In genomic region chr12:55925870-55926737, GRCh38 we compare ENCODE assay signal across 8 cellular contexts. TPM values are rescaled to one million over a fixed set of nuclear protein-coding genes. Genes with fewer than 3 reads are reported as not detected.
A peak's percentile ranks its signal among the peaks of the same experiment; 100 is the strongest.
DNase-seq lines count a peak whose midpoint lies in the region; ATAC-seq, FAIRE-seq and TF ChIP-seq lines count a peak whose summit lies in the region.

No MANE protein-coding gene starts in this region.

- H2BK120ac ChIP-seq in IMR-90 (ENCODE audit: low read depth, low read length) = peak overlapping the region; percentile 41

- peak overlapping the region; percentile 66 for H2BK5ac ChIP-seq in IMR-90 (ENCODE audit: low read depth, low read length, poor library complexity, severe bottlenecking)

- POLR2A ChIA-PET in IMR-90 (lab: Charles Lee; ENCODE audit: unreplicated experiment) = interaction anchor here (2.2 kb wide), 1 partner anchor 108 kb away, joined by 6 read pairs; the partner anchor contains the start of genes ORMDL2 and SARNP

- H3K9ac ChIP-seq in IMR-90 (ENCODE audit: low read depth, low read length) = peak overlapping the region; percentile 82

- H3K4me2 ChIP-seq in DOHH2 (ENCODE audit: low read length) (peak overlapping the region; percentile 93), IMR-90 (ENCODE audit: low read depth, low read length) (peak overlapping the region; percentile 98)

- CTCF ChIA-PET in IMR-90 (lab: Yijun Ruan, JAX) = interaction anchor here (0.6 to 1.4 kb wide), 6 partner anchors 11 to 188 kb away, joined by 3 to 5 read pairs (median 3); no protein-coding TSS in a partner anchor

- TF ChIP-seq CTCF in DOHH2 (IDR thresholded peaks at IDR 0.05; ENCODE audit: low read depth, low read length, poor library complexity, severe bottlenecking) (no peak), IMR-90 (conservative IDR thresholded peaks at IDR 0.05; ENCODE audit: low read depth, low read length) (no peak), brain microvascular endothelial cell (IDR thresholded peaks at IDR 0.05; ENCODE audit: low read depth, low read length, missing control alignments) (no peak)

- H2AFZ ChIP-seq in IMR-90 (replicated peaks; ENCODE audit: low read length, poor library complexity) = peak overlapping the region; percentile 94

- no peak overlapping the region for H2BK20ac ChIP-seq in IMR-90 (ENCODE audit: low read depth, low read length)

- peak overlapping the region; percentile 94 for H3K56ac ChIP-seq in IMR-90 (ENCODE audit: extremely low read depth, insufficient read depth, low read length)

- TF ChIP-seq RAD21 in IMR-90 (IDR thresholded peaks at IDR 0.05; ENCODE audit: low read length) = no peak

- DNase-seq in IMR-90 = no peak
- DNase-seq in brain microvascular endothelial cell = no peak
- peak; percentile 44 for DNase-seq in midbrain (lab: John Stamatoyannopoulos, UW)
- DNase-seq in GM12892 (ENCODE audit: insufficient read length) = no peak
- DNase-seq in HPDE6-E6E7 (ENCODE audit: extremely low spot score) = no peak

- H3K79me1 ChIP-seq in IMR-90 (ENCODE audit: low read depth in 1 of 2, low read length in 2 of 2) = peaks cover 29 to 67% of the 10 kb centered on the region in 2 experiments

- TF ChIP-seq POLR2A in IMR-90 (IDR thresholded peaks at IDR 0.05; ENCODE audit: low read depth, low read length) (no peak), GM12892 (IDR thresholded peaks at IDR 0.05; ENCODE audit: low read depth, low read length) (no peak)

- H3K79me2 ChIP-seq in DOHH2 (ENCODE audit: control insufficient read depth, low read length) = peaks cover 74% of the 10 kb centered on the region

- H2BK15ac ChIP-seq in IMR-90 (ENCODE audit: low read depth, low read length) = peak overlapping the region; percentile 72; the same call in 2 of the 3 replicates

- H3K36me3 ChIP-seq in DOHH2 (ENCODE audit: control insufficient read depth, low read length) = peaks cover 63% of the 10 kb centered on the region
- H3K36me3 ChIP-seq in IMR-90 (ENCODE audit: control insufficient read depth, insufficient read depth, low read length) = peaks cover 4% of the 10 kb centered on the region
- peaks cover 4% of the 10 kb centered on the region for H3K36me3 ChIP-seq in brain microvascular endothelial cell (replicated peaks)

- H4K91ac ChIP-seq in IMR-90 (ENCODE audit: insufficient read depth, low read depth, low read length) = peak overlapping the region; percentile 77

- no peaks in the 10 kb centered on the region for H3K9me3 ChIP-seq in DOHH2 (ENCODE audit: control insufficient read depth, insufficient read depth, low read length)
- no peaks in the 10 kb centered on the region for H3K9me3 ChIP-seq in IMR-90 (ENCODE audit: control insufficient read depth, insufficient read depth, low read length)

- WGBS in IMR-90 (ENCODE audit: extremely low coverage in 2 of 2, insufficient read length in 1 of 2), 2 experiments = 0% methylated on average over 1 of the region's 10 CpGs; no CpG with 5 or more reads in 1 of the 2 experiments

- peak overlapping the region; percentile 97 for H3K27ac ChIP-seq in DOHH2 (ENCODE audit: low read depth, low read length)
- H3K27ac ChIP-seq in IMR-90 (ENCODE audit: insufficient read depth, low read length) = peak overlapping the region; percentile 84
- H3K27ac ChIP-seq in brain microvascular endothelial cell = peak overlapping the region; percentile 76

- in situ Hi-C loops in IMR-90 (cut with MboI; ENCODE audit: low sequenced_read_pairs) (loop anchor here (10.0 kb wide), 1 partner anchor 101 kb away; the partner anchor contains the start of gene DNAJC14), brain microvascular endothelial cell (cut with HindIII; ENCODE audit: low pct_ligation_motif_present, low sequenced_read_pairs) (no loop called here)

- H3K9me1 ChIP-seq in IMR-90 (ENCODE audit: insufficient read depth, low read length) = peaks cover 11% of the 10 kb centered on the region

- intact Hi-C loops in IMR-90 (cut with micrococcal nuclease) = no loop called here

- peak overlapping the region; percentile 73 for H4K5ac ChIP-seq in IMR-90 (ENCODE audit: low read depth, low read length)

- H4K8ac ChIP-seq in IMR-90 (ENCODE audit: low read depth in 2 of 2, low read length in 2 of 2) = peak overlapping the region; percentile 95 to 100

- peaks cover 31% of the 10 kb centered on the region for H3F3A ChIP-seq in DOHH2 (ENCODE audit: control insufficient read depth, insufficient read depth)

- H3K27me3 ChIP-seq in DOHH2 (ENCODE audit: control insufficient read depth, low read length) (no peaks in the 10 kb centered on the region), IMR-90 (ENCODE audit: control insufficient read depth, insufficient read depth, low read length) (no peaks in the 10 kb centered on the region), brain microvascular endothelial cell (replicated peaks) (no peaks in the 10 kb centered on the region)

- peak overlapping the region; percentile 94 for H2AK9ac ChIP-seq in IMR-90 (replicated peaks; ENCODE audit: low read depth, low read length, poor library complexity)

- FAIRE-seq in GM12892 (lab: Jason Lieb, UNC) = no peak

- peak overlapping the region; percentile 95 for H3K23ac ChIP-seq in IMR-90 (ENCODE audit: low read depth, low read length)

- no peaks in the 10 kb centered on the region for H4K20me1 ChIP-seq in DOHH2 (ENCODE audit: control insufficient read depth, insufficient read depth, low read depth, low read length)
- H4K20me1 ChIP-seq in IMR-90 (ENCODE audit: insufficient read depth, low read length) = no peaks in the 10 kb centered on the region; the same call in 1 of the 2 replicates

- peak overlapping the region; percentile 76 for H2AK5ac ChIP-seq in IMR-90 (ENCODE audit: low read depth, low read length)

- no TSS peak for BruUV-seq in IMR-90 (replicated peaks; lab: Mats Ljungman, UMichigan)

- dilution Hi-C loops in IMR-90 (cut with HindIII; ENCODE audit: low sequenced_read_pairs, unreplicated experiment) = no loop called here

- peak; percentile 2 for ATAC-seq in IMR-90 (ENCODE audit: low read depth)
- no peak for ATAC-seq in HG02884 (IDR thresholded peaks at IDR 0.05; ENCODE audit: unreplicated experiment)
- ATAC-seq in GM19328 (IDR thresholded peaks at IDR 0.05; ENCODE audit: unreplicated experiment) = no peak

- peak overlapping the region; percentile 97 for H3K14ac ChIP-seq in IMR-90 (replicated peaks; ENCODE audit: low read depth, low read length)

- no peaks in the 10 kb centered on the region for H3K9me2 ChIP-seq in DOHH2 (replicated peaks; ENCODE audit: control insufficient read depth, low read length)

- peaks cover 56% of the 10 kb centered on the region for H3K4me1 ChIP-seq in DOHH2 (ENCODE audit: control insufficient read depth, low read length)
- peaks cover 8% of the 10 kb centered on the region for H3K4me1 ChIP-seq in IMR-90 (ENCODE audit: control insufficient read depth, insufficient read depth, low read length)

- peak overlapping the region; percentile 95 for H3K4me3 ChIP-seq in DOHH2 (ENCODE audit: low read length)
- peak overlapping the region; percentile 83 for H3K4me3 ChIP-seq in IMR-90 (ENCODE audit: insufficient read depth, low read depth, low read length)
- peak overlapping the region; percentile 94 for H3K4me3 ChIP-seq in brain microvascular endothelial cell (ENCODE audit: low read depth, low read length)

- H3K18ac ChIP-seq in IMR-90 (ENCODE audit: low read depth, low read length) = 0 out of 2 replicates have a peak overlapping the region, but pooled peaks have one; percentile 20

- H3K4ac ChIP-seq in IMR-90 (ENCODE audit: low read depth, low read length) = peak overlapping the region; percentile 91

TF ChIP-seq in IMR-90, 13 proteins besides CTCF, POLR2A, EP300 and RAD21:
- TF ChIP-seq RFX5 (IDR thresholded peaks at IDR 0.05; ENCODE audit: low read depth, low read length) (no peak), ELK1 (IDR thresholded peaks at IDR 0.05; ENCODE audit: borderline replicate concordance, low read depth, low read length) (no peak)

RNA-seq across cellular contexts. Expression of gene PYM1, which starts 1.6 kb away (rescaled TPM):
- 25.6 and 27.8 TPM in 2 replicates for total RNA-seq in IMR-90 (2012; rRNA removed)
- polyA plus RNA-seq in IMR-90 (2012; rRNA removed) = 26.5 and 27.3 TPM in 2 replicates
- 20.9 and 33.3 TPM in 2 replicates for polyA plus RNA-seq in IMR-90 (2012; cell fraction: cytosol; rRNA removed)
- 5.8 and 12.0 TPM in 2 replicates for polyA plus RNA-seq in IMR-90 (2012; cell fraction: nucleus; rRNA removed; ENCODE audit: low replicate concordance)
- polyA plus RNA-seq in GM12892 (2012; ENCODE audit: missing spikeins) = 32.6 TPM

RNA-seq across cellular contexts. Expression of gene DGKA, which starts 4.9 kb away (rescaled TPM):
- 61.4 and 71.9 TPM in 2 replicates for total RNA-seq in IMR-90 (2012; rRNA removed)
- 75.1 and 75.8 TPM in 2 replicates for polyA plus RNA-seq in IMR-90 (2012; rRNA removed)
- polyA plus RNA-seq in IMR-90 (2012; cell fraction: cytosol; rRNA removed) = 42.1 and 49.7 TPM in 2 replicates
- polyA plus RNA-seq in IMR-90 (2012; cell fraction: nucleus; rRNA removed; ENCODE audit: low replicate concordance) = 198 and 228 TPM in 2 replicates
- 41.2 TPM for polyA plus RNA-seq in GM12892 (2012; ENCODE audit: missing spikeins)

RNA-seq across cellular contexts. Expression of gene PMEL, which starts 39.7 kb away (rescaled TPM):
- 1.4 and 1.7 TPM in 2 replicates for total RNA-seq in IMR-90 (2012; rRNA removed)
- polyA plus RNA-seq in IMR-90 (2012; rRNA removed) = 5.8 and 5.9 TPM in 2 replicates
- polyA plus RNA-seq in IMR-90 (2012; cell fraction: cytosol; rRNA removed) = 6.3 and 7.0 TPM in 2 replicates
- polyA plus RNA-seq in IMR-90 (2012; cell fraction: nucleus; rRNA removed; ENCODE audit: low replicate concordance) = 7.9 and 8.3 TPM in 2 replicates
- polyA plus RNA-seq in GM12892 (2012; ENCODE audit: missing spikeins) = 1.9 TPM

RNA-seq across cellular contexts. Expression of gene CDK2, which starts 40.5 kb away (rescaled TPM):
- 40.0 and 42.5 TPM in 2 replicates for total RNA-seq in IMR-90 (2012; rRNA removed)
- 61.7 and 101 TPM in 2 replicates for polyA plus RNA-seq in IMR-90 (2012; rRNA removed)
- polyA plus RNA-seq in IMR-90 (2012; cell fraction: cytosol; rRNA removed) = 17.6 and 38.8 TPM in 2 replicates
- polyA plus RNA-seq in IMR-90 (2012; cell fraction: nucleus; rRNA removed; ENCODE audit: low replicate concordance) = 78.5 and 151 TPM in 2 replicates
- polyA plus RNA-seq in GM12892 (2012; ENCODE audit: missing spikeins) = 108 TPM

RNA-seq across cellular contexts. Expression of gene RAB5B, which starts 47.8 kb away (rescaled TPM):
- 54.4 and 56.5 TPM in 2 replicates for total RNA-seq in IMR-90 (2012; rRNA removed)
- 85.6 and 99.2 TPM in 2 replicates for polyA plus RNA-seq in IMR-90 (2012; rRNA removed)
- 44.8 and 45.5 TPM in 2 replicates for polyA plus RNA-seq in IMR-90 (2012; cell fraction: cytosol; rRNA removed)
- 42.5 and 123 TPM in 2 replicates for polyA plus RNA-seq in IMR-90 (2012; cell fraction: nucleus; rRNA removed; ENCODE audit: low replicate concordance)
- 47.6 TPM for polyA plus RNA-seq in GM12892 (2012; ENCODE audit: missing spikeins)
